In genomic region chr21:39852021-39852721, GRCh38 we compare ENCODE assay signal across 1 cellular context.
TF ChIP-seq lines count a peak whose summit lies in the region.

No MANE protein-coding gene starts in this region.

TF ChIP-seq in GM23338, 12 proteins besides CTCF, POLR2A, EP300 and RAD21 (continued from another document):
- TF ChIP-seq ZNF462 (CRISPR knock-in tag; IDR thresholded peaks at IDR 0.05) (no peak), STAT1 (IDR thresholded peaks at IDR 0.05; ENCODE audit: unreplicated experiment) (no peak), JUNB (IDR thresholded peaks at IDR 0.05; ENCODE audit: unreplicated experiment) (no peak), ZNF331 (CRISPR knock-in tag; IDR thresholded peaks at IDR 0.05; ENCODE audit: low read depth) (no peak), NANOG (IDR thresholded peaks at IDR 0.05; ENCODE audit: borderline replicate concordance) (no peak), EZH2 (IDR thresholded peaks at IDR 0.05; ENCODE audit: low read depth, unreplicated experiment) (no peak), CREB1 (CRISPR knock-in tag; IDR thresholded peaks at IDR 0.05; ENCODE audit: low read depth) (no peak), EZH2phosphoT487 (IDR thresholded peaks at IDR 0.05; ENCODE audit: unreplicated experiment) (no peak)
